ENCODE assay signal across 16 cellular contexts in genomic region chr3:31116651-31117050, GRCh38.
"Had no signal": no experiment of that assay in that cellular context is flagged by ENCODE, and none has a peak within 500 bp of the region (broad histone marks: within the 10 kb centered on the region; RNA-seq: fewer than 3 reads in every experiment).

No MANE protein-coding gene starts in this region.

- H3K4me3 ChIP-seq: adrenal gland, gastrocnemius medialis, lower lobe of right lung, right atrium auricular region, smooth muscle cell had no signal

- H3K9me3 ChIP-seq: adrenal gland, gastrocnemius medialis, lower lobe of right lung, right atrium auricular region had no signal

- H3K27ac ChIP-seq: adrenal gland, gastrocnemius medialis, lower lobe of right lung, right atrium auricular region had no signal

- ATAC-seq: esophagus mucosa; gastrocnemius medialis; lower lobe of right lung; naive thymus-derived CD4-positive, alpha-beta T cell had no signal

- H3K36me3 ChIP-seq: adrenal gland, gastrocnemius medialis, lower lobe of right lung, right atrium auricular region had no signal

- H3K4me1 ChIP-seq: adrenal gland, gastrocnemius medialis, lower lobe of right lung, right atrium auricular region had no signal

- DNase-seq: activated B cell treated with CpG ODN at 0.5 μM for 24 hours; activated CD4-positive, alpha-beta T cell treated with anti-CD3 and anti-CD28 coated beads, Interleukin-2, amount 50 U/mL, for 1 hour; activated naive CD4-positive, alpha-beta T cell treated with anti-CD3 and anti-CD28 coated beads, Interleukin-2, amount 50 U/mL, for 16 hours; activated T-cell treated with anti-CD3 and anti-CD28 coated beads, Interleukin-2, amount 50 U/mL, for 1 hour; adrenal gland; cerebellar nuclear complex; gastrocnemius medialis; hippocampal formation; kidney glomerular epithelial cell; lower lobe of right lung; naive thymus-derived CD4-positive, alpha-beta T cell; posterior cingulate gyrus; trophoblast cell had no signal

- H3K27me3 ChIP-seq: adrenal gland, gastrocnemius medialis, right atrium auricular region had no signal
